13 cellular contexts compared by ENCODE assay signal in genomic region chr14:56494167-56494566, GRCh38.
"Had no signal": no experiment of that assay in that cellular context is flagged by ENCODE, and none has a peak within 500 bp of the region (broad histone marks: within the 10 kb centered on the region; RNA-seq: fewer than 3 reads in every experiment).

No MANE protein-coding gene starts in this region.

- H3K36me3 ChIP-seq: tibial nerve, uterus had no signal

- FAIRE-seq: TTC549 had no signal

- H3K4me3 ChIP-seq: mucosa of descending colon, tibial nerve, uterus had no signal

- H3K9me3 ChIP-seq: mucosa of descending colon, tibial nerve, uterus had no signal

- H3K4me1 ChIP-seq: uterus had no signal

- H3K27ac ChIP-seq: tibial nerve, uterus had no signal

- DNase-seq: activated CD4-positive, alpha-beta T cell treated with anti-CD3 and anti-CD28 coated beads, Interleukin-2, amount 50 U/mL, for 4 hours; activated gamma-delta T cell treated with Interleukin-2 at 50 U/mL for 16 hours; effector memory CD8-positive, alpha-beta T cell; foreskin melanocyte; glutamatergic neuron; mesenchymal stem cell; mucosa of descending colon; naive B cell; stimulated activated CD4-positive, alpha-beta T cell treated with anti-CD3 and anti-CD28 coated beads, Interleukin-2, amount 100 ng/mL, for 48 hours; uterus had no signal

- ATAC-seq: activated naive CD4-positive, alpha-beta T cell treated with anti-CD3 and anti-CD28 coated beads, Interleukin-2, amount 50 U/mL, for 72 hours; effector memory CD8-positive, alpha-beta T cell; mucosa of descending colon had no signal

- H3K27me3 ChIP-seq: tibial nerve, uterus had no signal
